ENCODE assay signal across 23 cellular contexts in genomic region chrX:31461266-31461665, GRCh38.
"Had no signal": no experiment of that assay in that cellular context is flagged by ENCODE, and none has a peak within 500 bp of the region (broad histone marks: within the 10 kb centered on the region; RNA-seq: fewer than 3 reads in every experiment).

No MANE protein-coding gene starts in this region.

- H3K9me3 ChIP-seq: colonic mucosa, esophagus muscularis mucosa, gastrocnemius medialis, left lung, lower lobe of right lung had no signal

- H3K27ac Mint-ChIP-seq: dendritic cell treated with granulocyte-macrophage colony-stimulating factor and Interleukin-4, amounts not matched to agents 40 ng/mL and 50 ng/mL, for 4 days; effector memory CD8-positive, alpha-beta T cell; endodermal cell; immature natural killer cell; memory B cell; naive thymus-derived CD4-positive, alpha-beta T cell had no signal

- H3K27ac ChIP-seq: colonic mucosa, esophagus muscularis mucosa, gastrocnemius medialis, heart left ventricle, hepatocyte, left lung, lower lobe of right lung had no signal

- H3K4me1 ChIP-seq: colonic mucosa, esophagus muscularis mucosa, gastrocnemius medialis, heart left ventricle, left lung, lower lobe of right lung had no signal

- H3K4me3 Mint-ChIP-seq: dendritic cell treated with granulocyte-macrophage colony-stimulating factor and Interleukin-4, amounts not matched to agents 40 ng/mL and 50 ng/mL, for 4 days; effector memory CD8-positive, alpha-beta T cell; endodermal cell; immature natural killer cell; memory B cell; naive thymus-derived CD4-positive, alpha-beta T cell had no signal

- H3K36me3 ChIP-seq: colonic mucosa, esophagus muscularis mucosa, gastrocnemius medialis, heart left ventricle, left lung, lower lobe of right lung had no signal

- DNase-seq: colonic mucosa; cortex of kidney; effector CD8-positive, alpha-beta T cell; effector memory CD8-positive, alpha-beta T cell; endodermal cell; foreskin melanocyte; gastrocnemius medialis; heart left ventricle; hypothalamus; immature natural killer cell; islet precursor cell; left cardiac atrium; left lung; left ventricle myocardium superior; lower lobe of right lung; mesendoderm; midbrain; naive thymus-derived CD4-positive, alpha-beta T cell had no signal

- FAIRE-seq: endometrium had no signal

- H3K4me3 ChIP-seq: colonic mucosa, esophagus muscularis mucosa, gastrocnemius medialis, heart left ventricle, hepatocyte, left lung, lower lobe of right lung had no signal

- H3K4me2 ChIP-seq: hepatocyte had no signal

- H3K36me3 Mint-ChIP-seq: immature natural killer cell; memory B cell; naive thymus-derived CD4-positive, alpha-beta T cell had no signal

- H3K4me1 Mint-ChIP-seq: endodermal cell; immature natural killer cell; memory B cell; naive thymus-derived CD4-positive, alpha-beta T cell had no signal

- ATAC-seq: effector memory CD8-positive, alpha-beta T cell; gastrocnemius medialis; heart left ventricle; left cardiac atrium; left lung; left ventricle myocardium superior; lower lobe of right lung; naive thymus-derived CD4-positive, alpha-beta T cell had no signal

- H3K27me3 Mint-ChIP-seq: dendritic cell treated with granulocyte-macrophage colony-stimulating factor and Interleukin-4, amounts not matched to agents 40 ng/mL and 50 ng/mL, for 4 days; effector memory CD8-positive, alpha-beta T cell had no signal

- H3K27me3 ChIP-seq: colonic mucosa, esophagus muscularis mucosa, gastrocnemius medialis, heart left ventricle, hepatocyte, left lung had no signal

- H3K9me3 Mint-ChIP-seq: dendritic cell treated with granulocyte-macrophage colony-stimulating factor and Interleukin-4, amounts not matched to agents 40 ng/mL and 50 ng/mL, for 4 days; effector memory CD8-positive, alpha-beta T cell; memory B cell had no signal
